In the genomic region with DNA sequence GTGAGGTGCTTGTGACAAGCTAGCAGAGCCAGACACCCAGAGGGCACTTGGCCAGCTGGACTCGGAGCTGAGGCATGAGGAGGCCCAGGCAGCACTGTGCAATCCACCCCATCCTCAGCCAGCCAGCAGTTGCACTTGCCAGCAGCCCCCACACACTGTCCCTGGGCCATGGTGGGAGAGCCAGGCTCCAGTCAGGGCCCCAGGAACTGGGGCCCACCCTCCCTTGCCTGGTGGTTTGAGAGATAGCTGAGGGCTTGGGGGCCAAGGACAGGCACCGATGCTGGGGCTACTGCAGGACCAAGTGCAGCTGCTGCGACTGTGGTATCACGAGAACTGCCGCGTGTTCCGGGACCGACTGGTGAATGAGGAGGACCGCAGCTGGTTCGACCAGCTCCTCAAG, we compare ENCODE assay signal across 23 cellular contexts. TPM values are rescaled to one million over a fixed set of nuclear protein-coding genes. Genes with fewer than 3 reads are reported as not detected.
DNase-seq lines count a peak whose midpoint lies in the region; ATAC-seq and TF ChIP-seq lines count a peak whose summit lies in the region.
"Had no signal": no experiment of that assay in that cellular context is flagged by ENCODE, and none has a peak within 500 bp of the region (broad histone marks: within the 10 kb centered on the region; RNA-seq: fewer than 3 reads in every experiment).

No MANE protein-coding gene starts in this region.

- DNase-seq in heart right ventricle: no peak
- DNase-seq in Right ventricle myocardium inferior (ENCODE audit: missing footprints): no peak
- DNase-seq in effector memory CD8-positive, alpha-beta T cell: no peak
- peak; percentile 21 for DNase-seq in myocyte (ENCODE audit: low read depth)
- DNase-seq in testis: peak; percentile 81
- no peak for DNase-seq in iPS-NIHi11 (ENCODE audit: low spot score)
- DNase-seq: Caco-2; CD4-positive, alpha-beta T cell; GDM1; HCEC 1CT; KBM-7; NCI-H1105 treated with DMSO at 0.1 percent for 48 hours; NCI-H1694 treated with DMSO at 0.1 percent for 48 hours; NCI-H510A; NCI-H82; PC-9; SJCRH30 had no signal

- H3K4me1 ChIP-seq in heart right ventricle: no peaks in the 10 kb centered on the region
- H3K4me1 ChIP-seq in testis: peaks cover 17% of the 10 kb centered on the region
- H3K4me1 ChIP-seq: A549, Caco-2, SJCRH30 had no signal

- no peaks in the 10 kb centered on the region for H3K27me3 Mint-ChIP-seq in effector memory CD8-positive, alpha-beta T cell
- H3K27me3 Mint-ChIP-seq: CD4-positive, alpha-beta T cell had no signal

- ATAC-seq in heart right ventricle (peak in 5 of 8 donors; percentile 17 to 63 (median 51)), Right ventricle myocardium inferior (no peak), GM21529 (IDR thresholded peaks at IDR 0.05; ENCODE audit: unreplicated experiment) (no peak), GM18502 (IDR thresholded peaks at IDR 0.05; ENCODE audit: poor library complexity, unreplicated experiment) (no peak)
- no peak for ATAC-seq in effector memory CD8-positive, alpha-beta T cell (replicated peaks)
- ATAC-seq: A549, GM12878, GM23338 had no signal

- H3K9me3 ChIP-seq in heart right ventricle: no peaks in the 10 kb centered on the region
- no peaks in the 10 kb centered on the region for H3K9me3 ChIP-seq in testis
- H3K9me3 ChIP-seq: A549, Caco-2, SJCRH30 had no signal

- intact Hi-C loops in heart right ventricle (cut with DNase I): no loop called here
- intact Hi-C loops in Right ventricle myocardium inferior (cut with DNase I): no loop called here
- intact Hi-C loops in testis (cut with DNase I; ENCODE audit: low total_unique reads): no loop called here

- H3K27me3 ChIP-seq in heart right ventricle (no peaks in the 10 kb centered on the region), testis (no peaks in the 10 kb centered on the region)
- H3K27me3 ChIP-seq: SJCRH30 had no signal

- H3K36me3 Mint-ChIP-seq in effector memory CD8-positive, alpha-beta T cell (ENCODE audit: insufficient read depth): peaks cover 9% of the 10 kb centered on the region

- TF ChIP-seq CTCF in heart right ventricle (IDR thresholded peaks at IDR 0.05) (no peak), testis (IDR thresholded peaks at IDR 0.05) (no peak)

- TF ChIP-seq POLR2A in testis (IDR thresholded peaks at IDR 0.05): no peak

- H3K9me3 Mint-ChIP-seq in effector memory CD8-positive, alpha-beta T cell: no peaks in the 10 kb centered on the region
- H3K9me3 Mint-ChIP-seq: CD4-positive, alpha-beta T cell; GM23338 had no signal

- peaks cover 7 to 8% of the 10 kb centered on the region in 2 donors for H3K4me1 Mint-ChIP-seq in effector memory CD8-positive, alpha-beta T cell (ENCODE audit: low read depth in 2 of 2)

- no peak overlapping the region for H3K4me3 Mint-ChIP-seq in effector memory CD8-positive, alpha-beta T cell
- H3K4me3 Mint-ChIP-seq: CD4-positive, alpha-beta T cell; GM23338 had no signal

- peaks cover 0 to 14% (median 0%) of the 10 kb centered on the region in 9 donors for H3K36me3 ChIP-seq in heart right ventricle
- H3K36me3 ChIP-seq in testis (ENCODE audit: low read depth, missing control alignments): no peaks in the 10 kb centered on the region
- H3K36me3 ChIP-seq: SJCRH30 had no signal

- H3K27ac ChIP-seq in heart right ventricle (no peak overlapping the region), testis (peak overlapping the region; percentile 28 to 63)
- H3K27ac ChIP-seq: A549, PC-9, RWPE1, SJCRH30 had no signal

- H3K4me3 ChIP-seq in heart right ventricle (no peak overlapping the region), testis (no peak overlapping the region)
- H3K4me3 ChIP-seq: A549, GM12878, GM23338, PC-9, SJCRH30 had no signal

- WGBS in heart right ventricle, 2 donors: 79% methylated on average over 10 of the region's 10 CpGs
- WGBS in testis, 2 donors: 20 to 71% methylated on average over 1 to 10 of the region's 10 CpGs

- peak overlapping the region; percentile 49 to 54 for H3K27ac Mint-ChIP-seq in effector memory CD8-positive, alpha-beta T cell
- H3K27ac Mint-ChIP-seq: CD4-positive, alpha-beta T cell had no signal

RNA-seq across cellular contexts. Expression of a gene that starts 30.2 kb away (rescaled TPM):
- total RNA-seq in heart right ventricle: 10 to 100 TPM; 37.1 to 58.2 (median 46.1) TPM
- polyA plus RNA-seq in heart right ventricle: 10 to 100 TPM; 50.6 to 51.6 TPM
- 53.3 TPM for total RNA-seq in Right ventricle myocardium inferior
- 70.9 and 96.7 TPM in 2 replicates for total RNA-seq in myocyte
- polyA plus RNA-seq in myocyte (2012): 79.6 TPM
- 100 to 1,000 TPM; 167 to 201 TPM for total RNA-seq in testis
- 231 TPM for polyA plus RNA-seq in testis (ENCODE audit: insufficient read depth, low read depth, low replicate concordance)

RNA-seq across cellular contexts. Expression of a gene that starts 30.9 kb away (rescaled TPM):
- total RNA-seq in heart right ventricle (10 to 100 TPM; 11.5 to 26.3 (median 22.4) TPM), Right ventricle myocardium inferior (13.7 TPM), myocyte (7.9 and 15.4 TPM in 2 replicates), testis (1,000 to 10,000 TPM in 1 of 2 donors, 100 to 1,000 TPM in 1; 772 to 1,782 TPM)
- polyA plus RNA-seq in heart right ventricle (1 to 10 TPM; 1.9 to 6.0 TPM), testis (ENCODE audit: insufficient read depth, low read depth, low replicate concordance) (3,007 TPM)
- polyA plus RNA-seq in myocyte (2012): 6.7 TPM

Comparison
In these comparisons a context has a peak if more than half of its experiments do, and no peak if none do; other contexts are left out.
1. ATAC-seq: peak in heart right ventricle (5 of 8); none in Right ventricle myocardium inferior (single experiment), effector memory CD8-positive, alpha-beta T cell (single experiment), GM21529 (single experiment) and GM18502 (single experiment).
2. DNase-seq: peak in myocyte (single experiment) and testis (single experiment); none in heart right ventricle (0 of 2), Right ventricle myocardium inferior (single experiment), effector memory CD8-positive, alpha-beta T cell (0 of 3) and iPS-NIHi11 (single experiment).
3. H3K27ac ChIP-seq: peak in testis (2 of 2); none in heart right ventricle (0 of 10).
4. RNA of a gene that starts 30.9 kb away (total RNA-seq): 772 to 1,782 TPM in testis; 11.5 to 26.3 TPM in heart right ventricle, 7.9 to 15.4 TPM in myocyte and 13.7 TPM in Right ventricle myocardium inferior (single experiment); every median in the first group is over 10 times any median in the second.